ENCODE assay signal across 8 cellular contexts in genomic region chr5:134026521-134027202, GRCh38. TPM values are rescaled to one million over a fixed set of nuclear protein-coding genes. Genes with fewer than 3 reads are reported as not detected.
A peak's percentile ranks its signal among the peaks of the same experiment; 100 is the strongest.
DNase-seq lines count a peak whose midpoint lies in the region; ATAC-seq and TF ChIP-seq lines count a peak whose summit lies in the region.

No MANE protein-coding gene starts in this region.

- peaks cover 2% of the 10 kb centered on the region for H3K4me1 Mint-ChIP-seq in T-helper 2 cell treated with Interferon-gamma antibody and Interleukin-4, amounts not matched to agents 5 μg/mL and 100 μg/mL, for 36 hours (ENCODE audit: low read depth)

- no peak overlapping the region for H3K4me3 Mint-ChIP-seq in T-helper 2 cell treated with Interferon-gamma antibody and Interleukin-4, amounts not matched to agents 5 μg/mL and 100 μg/mL, for 36 hours

- H2AFZ ChIP-seq in DND-41 (ENCODE audit: low read depth, low read length) = no peak overlapping the region

- H3K36me3 ChIP-seq in DND-41 (ENCODE audit: insufficient read depth, low read length) (no peaks in the 10 kb centered on the region), breast epithelium (no peaks in the 10 kb centered on the region), right lobe of liver (no peaks in the 10 kb centered on the region)

- no peak overlapping the region for H3K4me2 ChIP-seq in DND-41 (ENCODE audit: insufficient read depth, low read length)

- H3K27ac ChIP-seq in DND-41 (ENCODE audit: low read length) = no peak overlapping the region
- no peak overlapping the region for H3K27ac ChIP-seq in breast epithelium
- H3K27ac ChIP-seq in right lobe of liver = no peak overlapping the region

- 26% methylated on average over 3 of the region's 4 CpGs for WGBS in right lobe of liver (ENCODE audit: insufficient coverage, low coverage, low lambda C conversion rate, missing lambda C conversion rate)

- no peaks in the 10 kb centered on the region for H4K20me1 ChIP-seq in DND-41 (ENCODE audit: insufficient read depth, low read length)

- intact Hi-C loops in breast epithelium (cut with DNase I; ENCODE audit: low total_unique reads) = no loop called here
- intact Hi-C loops in right lobe of liver (cut with DNase I) = no loop called here

- no peak overlapping the region for H3K4me3 ChIP-seq in DND-41 (ENCODE audit: low read depth in 1 of 2, low read length in 2 of 2)
- no peak overlapping the region for H3K4me3 ChIP-seq in breast epithelium
- H3K4me3 ChIP-seq in right lobe of liver = no peak overlapping the region

- no peaks in the 10 kb centered on the region for H3K27me3 ChIP-seq in DND-41 (ENCODE audit: insufficient read depth, low read length, poor library complexity)
- no peaks in the 10 kb centered on the region for H3K27me3 ChIP-seq in breast epithelium
- H3K27me3 ChIP-seq in right lobe of liver = no peaks in the 10 kb centered on the region

- ATAC-seq in DND-41 (ENCODE audit: insufficient read depth, low read depth) = peak; percentile 99
- peak; percentile 98 to 99 (median 98) for ATAC-seq in right lobe of liver
- ATAC-seq in HG02840 (IDR thresholded peaks at IDR 0.05; ENCODE audit: low FRiP score, unreplicated experiment) = no peak
- ATAC-seq in omental fat pad (ENCODE audit: low FRiP score) = no peak

- no peak overlapping the region for H3K27ac Mint-ChIP-seq in T-helper 2 cell treated with Interferon-gamma antibody and Interleukin-4, amounts not matched to agents 5 μg/mL and 100 μg/mL, for 36 hours

- TF ChIP-seq POLR2A in breast epithelium (IDR thresholded peaks at IDR 0.05) = no peak
- no peak for TF ChIP-seq POLR2A in right lobe of liver (IDR thresholded peaks at IDR 0.05)

- no peaks in the 10 kb centered on the region for H3K79me2 ChIP-seq in DND-41 (ENCODE audit: insufficient read depth, low read length)

- DNase-seq in DND-41 = peak; percentile 63
- DNase-seq in H4 (ENCODE audit: low spot score) = peak; percentile 96
- peak; percentile 52 for DNase-seq in NCI-H146 treated with DMSO at 0.1 percent for 48 hours (lab: John Stamatoyannopoulos, UW; ENCODE audit: unreplicated experiment)
- peak; percentile 22 for DNase-seq in T-helper 2 cell treated with Interferon-gamma antibody and Interleukin-4, amounts not matched to agents 5 μg/mL and 100 μg/mL, for 36 hours (ENCODE audit: low spot score)
- peak; percentile 64 to 68 for DNase-seq in breast epithelium (ENCODE audit: low spot score in 2 of 2)
- DNase-seq in right lobe of liver = peak; percentile 62 to 76 (median 75)
- no peak for DNase-seq in omental fat pad (ENCODE audit: low spot score)

- peak; percentile 78 for TF ChIP-seq CTCF in DND-41 (IDR thresholded peaks at IDR 0.05; ENCODE audit: borderline replicate concordance, extremely low read depth, low read length, poor library complexity, severe bottlenecking)
- peak in 2 of 3 donors; percentile 33 to 57 for TF ChIP-seq CTCF in breast epithelium (IDR thresholded peaks at IDR 0.05)
- TF ChIP-seq CTCF in right lobe of liver (IDR thresholded peaks at IDR 0.05) = peak; percentile 57 to 65 (median 60)
- no peak for TF ChIP-seq CTCF in omental fat pad (IDR thresholded peaks at IDR 0.05)

- H3K9me3 ChIP-seq in DND-41 (ENCODE audit: insufficient read depth, low read length, severe bottlenecking) (no peaks in the 10 kb centered on the region), breast epithelium (no peaks in the 10 kb centered on the region), right lobe of liver (no peaks in the 10 kb centered on the region)

- H3K4me1 ChIP-seq in DND-41 (ENCODE audit: insufficient read depth, low read length) = no peaks in the 10 kb centered on the region
- no peaks in the 10 kb centered on the region for H3K4me1 ChIP-seq in breast epithelium
- H3K4me1 ChIP-seq in right lobe of liver = peaks cover 0 to 3% (median under 1%) of the 10 kb centered on the region in 4 donors

- peaks cover 17% of the 10 kb centered on the region for H3K27me3 Mint-ChIP-seq in T-helper 2 cell treated with Interferon-gamma antibody and Interleukin-4, amounts not matched to agents 5 μg/mL and 100 μg/mL, for 36 hours (ENCODE audit: low read depth)

- no peak overlapping the region for H3K9ac ChIP-seq in DND-41 (ENCODE audit: low read depth, low read length)

- no peaks in the 10 kb centered on the region for H3K36me3 Mint-ChIP-seq in T-helper 2 cell treated with Interferon-gamma antibody and Interleukin-4, amounts not matched to agents 5 μg/mL and 100 μg/mL, for 36 hours (ENCODE audit: low read depth)

- H3K9me3 Mint-ChIP-seq in T-helper 2 cell treated with Interferon-gamma antibody and Interleukin-4, amounts not matched to agents 5 μg/mL and 100 μg/mL, for 36 hours = no peaks in the 10 kb centered on the region

RNA-seq across cellular contexts. Expression of gene VDAC1, which starts 21.9 kb away (rescaled TPM):
- total RNA-seq in H4 (2014; rRNA removed; shearing (Covaris generic)) = 732 and 750 TPM in 2 replicates
- total RNA-seq in breast epithelium (100 to 1,000 TPM; 113 to 141 (median 118) TPM), right lobe of liver (100 to 1,000 TPM; 101 to 209 (median 128) TPM), omental fat pad (100 to 1,000 TPM in 3 of 4 donors, 10 to 100 TPM in 1; 83.4 to 182 (median 150) TPM)

RNA-seq across cellular contexts. Expression of gene C5orf15, which starts 58.2 kb away (rescaled TPM):
- 141 and 166 TPM in 2 replicates for total RNA-seq in H4 (2014; rRNA removed; shearing (Covaris generic))
- total RNA-seq in breast epithelium = 10 to 100 TPM; 40.6 to 68.9 (median 41.0) TPM
- 10 to 100 TPM; 15.0 to 37.5 (median 24.4) TPM for total RNA-seq in right lobe of liver
- 10 to 100 TPM; 31.3 to 53.1 (median 41.2) TPM for total RNA-seq in omental fat pad

Comparison
In these comparisons a context has a peak if more than half of its experiments do, and no peak if none do; other contexts are left out.
1. ATAC-seq: peak in DND-41 (single experiment) and right lobe of liver (4 of 4); none in HG02840 (single experiment) and omental fat pad (single experiment).
2. CTCF ChIP-seq: peak in DND-41 (single experiment), breast epithelium (2 of 3) and right lobe of liver (4 of 4); none in omental fat pad (0 of 3).